Comparison of ENCODE assay signal across 8 cellular contexts in the genomic region with DNA sequence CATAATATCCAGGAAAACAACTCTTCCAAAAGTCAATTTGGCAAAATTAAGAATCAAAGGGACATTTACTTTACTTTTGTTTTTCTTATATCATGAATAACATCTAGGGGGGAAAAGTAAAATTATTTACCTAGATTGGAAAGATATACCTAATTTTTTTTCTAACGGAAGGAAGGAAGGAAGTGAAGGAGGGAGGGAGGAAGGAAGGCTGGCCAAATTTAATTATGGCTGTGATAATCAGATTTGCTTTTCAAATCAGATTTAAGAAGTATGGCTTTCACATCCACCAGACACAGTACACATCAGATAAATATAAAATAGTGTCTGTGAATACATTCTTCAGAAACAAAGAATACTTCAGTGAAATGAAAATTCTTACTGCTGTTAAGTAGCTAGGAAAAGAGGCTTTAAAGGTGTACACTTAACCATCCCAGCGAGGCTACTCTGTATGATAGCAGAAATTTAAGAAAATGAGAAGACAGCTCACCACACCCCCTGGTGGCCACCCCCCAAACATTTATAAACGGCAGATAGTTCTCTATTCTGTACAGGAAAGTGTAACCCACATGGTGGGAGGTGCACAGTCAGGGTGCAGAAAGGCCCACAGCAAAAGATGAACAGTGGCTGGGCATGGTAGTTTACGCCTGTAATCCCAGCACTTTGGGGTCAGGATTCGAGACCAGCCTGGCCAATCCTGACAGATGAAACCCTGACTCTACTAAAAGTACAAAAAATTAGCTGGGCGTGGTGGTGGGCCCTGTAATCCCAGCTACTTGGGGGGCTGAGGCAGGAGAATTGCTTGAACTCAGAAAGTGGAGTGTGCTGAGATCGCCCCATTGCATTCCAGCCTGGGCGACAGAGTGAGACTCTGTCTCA.
A peak's percentile ranks its signal among the peaks of the same experiment; 100 is the strongest.
DNase-seq lines count a peak whose midpoint lies in the region; ATAC-seq, FAIRE-seq and TF ChIP-seq lines count a peak whose summit lies in the region.

No MANE protein-coding gene starts in this region.

- H3K9me3 ChIP-seq in SJSA1 (replicated peaks), result no peaks in the 10 kb centered on the region
- H3K9me3 ChIP-seq in pancreas, result no peaks in the 10 kb centered on the region
- no peaks in the 10 kb centered on the region for H3K9me3 ChIP-seq in tibial artery

- H3K4me3 ChIP-seq in SJSA1 (no peak overlapping the region), pancreas (no peak overlapping the region), tibial artery (no peak overlapping the region)

- peak; percentile 65 for TF ChIP-seq CTCF in GM10248 (IDR thresholded peaks at IDR 0.05; ENCODE audit: control extremely low read depth, extremely low read depth, low read depth, missing control alignments)
- peak; percentile 30 to 67 (median 59) for TF ChIP-seq CTCF in pancreas (IDR thresholded peaks at IDR 0.05)
- TF ChIP-seq CTCF in tibial artery (IDR thresholded peaks at IDR 0.05), result peak; percentile 76 to 91

- FAIRE-seq in pancreas (lab: Jason Lieb, UNC), result no peak

- WGBS in pancreas, 2 donors, result 50 to 61% methylated on average over 8 of the region's 8 CpGs

- intact Hi-C loops in pancreas (cut with DNase I), result loop anchor here in 1 of 3 donors (10.0 kb wide), 1 partner anchor 134 kb away; no protein-coding TSS in a partner anchor
- intact Hi-C loops in tibial artery (cut with DNase I; ENCODE audit: low total_unique reads), result loop anchor here (5.0 kb wide), 1 partner anchor 137 kb away; no protein-coding TSS in a partner anchor

- H3K27ac ChIP-seq in SJSA1 (no peak overlapping the region), pancreas (no peak overlapping the region), tibial artery (no peak overlapping the region)

- ATAC-seq in pancreas (peak; percentile 68 to 98 (median 92)), GM18520 (IDR thresholded peaks at IDR 0.05; ENCODE audit: unreplicated experiment) (no peak)

- POLR2A ChIA-PET in GM10248 (lab: Yijun Ruan, JAX), result no interaction called here

- DNase-seq in GM10248 (ENCODE audit: extremely low spot score) (peak; percentile 79), KG1 (lab: John Stamatoyannopoulos, UW) (peak; percentile 78), SJSA1 (ENCODE audit: low read depth in 1 of 2, low spot score in 2 of 2) (peak; percentile 53 to 58), foreskin melanocyte (peak; percentile 45), pancreas (peak in 5 of 6 donors; percentile 23 to 78 (median 52)), tibial artery (peak; percentile 80 to 87)
- DNase-seq in activated T-helper 9 cell treated with anti-CD3 and anti-CD28 coated beads, Interleukin-2, amount 50 U/mL, for 16 hours (ENCODE audit: low read depth), result peak; percentile 74

- CTCF ChIA-PET in GM10248 (lab: Yijun Ruan, JAX), result interaction anchor here (0.7 to 6.8 kb wide), 55 partner anchors 8 to 333 kb away, joined by 3 to 100 read pairs (median 5); partner anchors contain the start of gene ANKRD13B

- peaks cover 7% of the 10 kb centered on the region; the same call in 1 of the 2 replicates for H3K36me3 ChIP-seq in SJSA1
- no peaks in the 10 kb centered on the region for H3K36me3 ChIP-seq in pancreas
- H3K36me3 ChIP-seq in tibial artery, result no peaks in the 10 kb centered on the region

- H3K27me3 ChIP-seq in SJSA1 (replicated peaks) (no peaks in the 10 kb centered on the region), pancreas (no peaks in the 10 kb centered on the region), tibial artery (no peaks in the 10 kb centered on the region)

- H3K4me1 ChIP-seq in SJSA1 (replicated peaks), result no peaks in the 10 kb centered on the region
- no peaks in the 10 kb centered on the region for H3K4me1 ChIP-seq in pancreas
- H3K4me1 ChIP-seq in tibial artery, result peaks cover 0 to 4% (median 2%) of the 10 kb centered on the region in 4 donors
